In the genomic region with DNA sequence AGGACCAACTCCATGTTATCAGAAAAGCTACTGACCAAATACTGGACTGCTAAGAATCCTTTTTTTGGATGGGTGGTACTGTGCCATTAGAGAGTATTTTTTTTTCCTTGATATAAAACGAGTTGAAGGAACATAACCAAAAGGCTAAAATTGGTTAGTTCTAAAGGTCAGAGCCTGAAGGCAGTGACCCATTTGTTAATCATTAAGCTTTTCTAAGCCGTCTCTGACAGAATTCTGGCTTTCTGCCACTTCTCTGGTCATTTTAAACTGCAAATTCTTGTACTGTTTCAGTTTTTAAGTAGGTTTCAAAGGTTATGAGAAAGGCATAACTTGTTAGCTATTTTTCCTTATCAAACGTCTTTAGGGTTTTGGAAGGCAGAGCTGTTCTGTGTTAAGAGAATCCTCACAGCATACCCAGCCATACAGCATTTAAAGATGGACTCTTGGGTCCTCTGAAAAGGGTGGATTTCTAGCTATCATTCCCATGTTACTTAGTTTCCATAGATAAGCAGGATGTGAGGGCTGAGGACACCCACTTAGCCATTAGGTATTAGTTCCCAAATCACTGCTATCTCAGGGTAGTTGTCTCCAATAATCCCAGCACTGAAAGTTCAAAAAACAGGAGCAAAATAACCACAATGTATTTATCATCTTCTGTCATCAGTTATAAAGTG, we compare ENCODE assay signal across 8 cellular contexts.
A peak's percentile ranks its signal among the peaks of the same experiment; 100 is the strongest.
DNase-seq lines count a peak whose midpoint lies in the region; ATAC-seq and TF ChIP-seq lines count a peak whose summit lies in the region.

No MANE protein-coding gene starts in this region.

- no peak overlapping the region for H3K4me3 Mint-ChIP-seq in osteocyte (ENCODE audit: unreplicated experiment)

- CTCF ChIA-PET in PC-9 (lab: Charles Lee): interaction anchor here (0.7 kb wide), 1 partner anchor 18 kb away, joined by 4 read pairs; no protein-coding TSS in a partner anchor

- no peaks in the 10 kb centered on the region for H3K36me3 Mint-ChIP-seq in osteocyte (ENCODE audit: unreplicated experiment)

- peaks cover 26% of the 10 kb centered on the region for H3K4me1 ChIP-seq in PC-9 (replicated peaks; ENCODE audit: insufficient read depth)

- POLR2A ChIA-PET in PC-9 (lab: Charles Lee; ENCODE audit: unreplicated experiment): interaction anchor here (0.6 kb wide), 1 partner anchor 107 kb away, joined by 4 read pairs; no protein-coding TSS in a partner anchor

- H3K27ac ChIP-seq in PC-9: peak overlapping the region; percentile 60

- H4K20me1 ChIP-seq in PC-9 (ENCODE audit: insufficient read depth): no peaks in the 10 kb centered on the region

- peak in 1 of 2 experiments; percentile 37 for DNase-seq in PC-9
- peak; percentile 65 for DNase-seq in glomerular visceral epithelial cell (ENCODE audit: extremely low spot score)
- DNase-seq in superior temporal gyrus (ENCODE audit: extremely low spot score): peak; percentile 37
- no peak for DNase-seq in osteocyte (ENCODE audit: extremely low spot score, unreplicated experiment)
- no peak for DNase-seq in CD1c-positive myeloid dendritic cell (ENCODE audit: extremely low spot score)
- DNase-seq in NAMALWA (ENCODE audit: low spot score): no peak

- no peaks in the 10 kb centered on the region for H3K79me2 ChIP-seq in PC-9 (ENCODE audit: low read depth)

- TF ChIP-seq CTCF in PC-9 (conservative IDR thresholded peaks at IDR 0.05) (no peak), osteocyte (IDR thresholded peaks at IDR 0.05) (no peak)

- peak overlapping the region; percentile 60 for H2AFZ ChIP-seq in PC-9

- no peaks in the 10 kb centered on the region for H3K9me3 ChIP-seq in PC-9 (ENCODE audit: insufficient read depth, low read depth)

- no peaks in the 10 kb centered on the region for H3K4me1 Mint-ChIP-seq in osteocyte (ENCODE audit: unreplicated experiment)

- no peaks in the 10 kb centered on the region for H3K27me3 Mint-ChIP-seq in osteocyte (ENCODE audit: unreplicated experiment)

- H3K9me2 ChIP-seq in PC-9 (ENCODE audit: insufficient read depth): no peaks in the 10 kb centered on the region

- H3K4me2 ChIP-seq in PC-9: peak overlapping the region; percentile 76

- no peak overlapping the region for H3K27ac Mint-ChIP-seq in osteocyte (ENCODE audit: unreplicated experiment)

- peak overlapping the region; percentile 44; the same call in 1 of the 2 replicates for H3K4me3 ChIP-seq in PC-9

- H3K27me3 ChIP-seq in PC-9 (ENCODE audit: insufficient read depth, low read depth): no peaks in the 10 kb centered on the region

- intact Hi-C loops in PC-9 (cut with micrococcal nuclease; ENCODE audit: unreplicated experiment): no loop called here

- ATAC-seq in GM18861 (IDR thresholded peaks at IDR 0.05; ENCODE audit: unreplicated experiment): peak; percentile 45
- ATAC-seq in HG02763 (IDR thresholded peaks at IDR 0.05; ENCODE audit: unreplicated experiment): peak; percentile 34

- H3F3A ChIP-seq in PC-9 (ENCODE audit: insufficient read depth, low read depth): peaks cover 19% of the 10 kb centered on the region

- peaks cover 8% of the 10 kb centered on the region for H3K9me3 Mint-ChIP-seq in osteocyte (ENCODE audit: unreplicated experiment)

- no TSS peak for BruUV-seq in PC-9 (replicated peaks; lab: Mats Ljungman, UMichigan)

- H3K36me3 ChIP-seq in PC-9 (ENCODE audit: low read depth): no peaks in the 10 kb centered on the region

Comparison
In these comparisons a context has a peak if more than half of its experiments do, and no peak if none do; other contexts are left out.
1. DNase-seq: peak in glomerular visceral epithelial cell (single experiment) and superior temporal gyrus (single experiment); none in osteocyte (single experiment), CD1c-positive myeloid dendritic cell (single experiment) and NAMALWA (single experiment).